In the genomic region with DNA sequence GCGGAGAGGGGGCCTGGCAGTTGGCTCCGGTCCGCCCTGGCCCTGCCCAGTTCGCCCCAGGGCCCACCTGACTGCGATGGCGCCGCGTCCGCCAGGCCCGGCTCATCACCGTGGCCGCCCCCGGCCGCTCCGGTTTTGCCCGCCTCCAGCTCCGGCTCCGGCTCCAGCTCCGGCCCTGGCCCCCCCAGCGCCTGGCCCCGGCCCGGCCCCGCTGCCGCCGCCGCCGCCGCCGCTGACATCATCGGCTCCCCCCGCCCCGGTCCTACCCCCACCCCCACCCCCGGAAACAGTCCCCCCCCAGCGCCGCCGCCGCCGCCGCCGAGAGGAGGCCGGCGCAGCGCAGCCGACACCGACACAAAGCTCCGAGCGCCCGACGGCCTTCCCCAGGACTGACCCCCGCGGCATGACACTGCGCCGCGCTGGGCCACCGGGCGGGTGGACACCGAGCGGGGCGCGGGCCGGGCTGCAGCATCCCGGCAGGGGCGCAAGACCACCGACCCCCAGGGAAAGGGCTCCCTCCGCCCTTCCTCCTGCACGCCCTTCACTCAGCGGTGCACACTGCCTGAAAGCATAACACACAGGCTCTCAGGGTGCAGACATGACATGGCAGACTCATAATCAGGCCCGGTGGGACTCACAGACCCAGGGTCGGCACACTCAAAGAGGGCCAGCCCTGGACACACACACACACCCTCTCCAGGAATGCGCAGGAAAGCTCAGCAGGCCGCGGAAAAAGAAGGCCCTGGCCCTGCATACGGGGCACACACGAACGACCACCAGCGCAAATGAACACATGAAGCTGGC, we compare ENCODE assay signal across 8 cellular contexts. TPM values are rescaled to one million over a fixed set of nuclear protein-coding genes. Genes with fewer than 3 reads are reported as not detected.
A peak's percentile ranks its signal among the peaks of the same experiment; 100 is the strongest.
DNase-seq lines count a peak whose midpoint lies in the region; ATAC-seq and TF ChIP-seq lines count a peak whose summit lies in the region.

A gene with protein sequence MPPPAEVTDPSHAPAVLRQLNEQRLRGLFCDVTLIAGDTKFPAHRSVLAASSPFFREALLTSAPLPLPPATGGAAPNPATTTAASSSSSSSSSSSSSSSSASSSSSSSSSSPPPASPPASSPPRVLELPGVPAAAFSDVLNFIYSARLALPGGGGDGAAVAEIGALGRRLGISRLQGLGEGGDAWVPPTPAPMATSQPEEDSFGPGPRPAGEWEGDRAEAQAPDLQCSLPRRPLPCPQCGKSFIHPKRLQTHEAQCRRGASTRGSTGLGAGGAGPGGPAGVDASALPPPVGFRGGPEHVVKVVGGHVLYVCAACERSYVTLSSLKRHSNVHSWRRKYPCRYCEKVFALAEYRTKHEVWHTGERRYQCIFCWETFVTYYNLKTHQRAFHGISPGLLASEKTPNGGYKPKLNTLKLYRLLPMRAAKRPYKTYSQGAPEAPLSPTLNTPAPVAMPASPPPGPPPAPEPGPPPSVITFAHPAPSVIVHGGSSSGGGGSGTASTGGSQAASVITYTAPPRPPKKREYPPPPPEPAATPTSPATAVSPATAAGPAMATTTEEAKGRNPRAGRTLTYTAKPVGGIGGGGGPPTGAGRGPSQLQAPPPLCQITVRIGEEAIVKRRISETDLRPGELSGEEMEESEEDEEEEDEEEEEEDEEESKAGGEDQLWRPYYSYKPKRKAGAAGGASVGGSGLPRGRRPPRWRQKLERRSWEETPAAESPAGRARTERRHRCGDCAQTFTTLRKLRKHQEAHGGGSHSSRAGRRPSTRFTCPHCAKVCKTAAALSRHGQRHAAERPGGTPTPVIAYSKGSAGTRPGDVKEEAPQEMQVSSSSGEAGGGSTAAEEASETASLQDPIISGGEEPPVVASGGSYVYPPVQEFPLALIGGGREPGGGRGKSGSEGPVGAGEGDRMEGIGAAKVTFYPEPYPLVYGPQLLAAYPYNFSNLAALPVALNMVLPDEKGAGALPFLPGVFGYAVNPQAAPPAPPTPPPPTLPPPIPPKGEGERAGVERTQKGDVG (minus strand): TSS at position 243 of the 804 bp plus-strand sequence. CDS start 12,830 bp downstream, outside the sequence.

- peak within 1 kb of the TSS; percentile 68 for H3K4me3 ChIP-seq in MM.1S (ENCODE audit: low read length)
- peak within 1 kb of the TSS; percentile 84 for H3K4me3 ChIP-seq in endodermal cell (ENCODE audit: low read length)

- peak within 1 kb of the TSS; percentile 96 for H3K4me2 ChIP-seq in MM.1S (ENCODE audit: low read depth, low read length)

- H3F3A ChIP-seq in MM.1S (ENCODE audit: insufficient read depth, low read length): 0 out of 2 replicates have a peak, but pooled peaks cover 5% of the 10 kb centered on the region

- H3K36me3 Mint-ChIP-seq in endodermal cell (ENCODE audit: low read depth) (peaks cover 4% of the 10 kb centered on the region), memory B cell (no peaks in the 10 kb centered on the region)

- H3K27ac Mint-ChIP-seq in endodermal cell (peak within 1 kb of the TSS; percentile 99), memory B cell (peak within 1 kb of the TSS; percentile 93)

- H3K4me1 Mint-ChIP-seq in endodermal cell: peaks cover 48% of the 10 kb centered on the region
- H3K4me1 Mint-ChIP-seq in memory B cell: peaks cover 55% of the 10 kb centered on the region

- no peaks in the 10 kb centered on the region for H3K27me3 ChIP-seq in MM.1S (replicated peaks; ENCODE audit: insufficient read depth, low read length)
- no peaks in the 10 kb centered on the region for H3K27me3 ChIP-seq in endodermal cell (ENCODE audit: control insufficient read depth, insufficient read depth, low read length, poor library complexity, severe bottlenecking)

- H3K36me3 ChIP-seq in MM.1S (replicated peaks; ENCODE audit: insufficient read depth, low read length): no peaks in the 10 kb centered on the region
- H3K36me3 ChIP-seq in endodermal cell (ENCODE audit: control insufficient read depth, insufficient read depth, low read length): no peaks in the 10 kb centered on the region

- H4K20me1 ChIP-seq in MM.1S (ENCODE audit: insufficient read depth, low read length): no peaks in the 10 kb centered on the region

- H3K4me1 ChIP-seq in MM.1S (ENCODE audit: low read length) (no peaks in the 10 kb centered on the region), endodermal cell (ENCODE audit: control insufficient read depth, insufficient read depth, low read length) (peaks cover 15% of the 10 kb centered on the region)

- no peaks in the 10 kb centered on the region for H3K9me2 ChIP-seq in MM.1S (replicated peaks; ENCODE audit: insufficient read depth, low read length)

- H3K79me2 ChIP-seq in MM.1S (ENCODE audit: low read length): peaks cover 7% of the 10 kb centered on the region; the same call in 1 of the 2 replicates

- ATAC-seq in memory B cell (ENCODE audit: low read depth): peak; percentile 11
- ATAC-seq in GM21367 (IDR thresholded peaks at IDR 0.05; ENCODE audit: unreplicated experiment): no peak

- H3K9ac ChIP-seq in MM.1S (ENCODE audit: low read length): peak within 1 kb of the TSS; percentile 55; the same call in 1 of the 2 replicates
- H3K9ac ChIP-seq in endodermal cell (ENCODE audit: extremely low read depth, low read length, poor library complexity, severe bottlenecking): peak within 1 kb of the TSS; percentile 76

- H3K9me3 Mint-ChIP-seq in endodermal cell (no peaks in the 10 kb centered on the region), memory B cell (no peaks in the 10 kb centered on the region)

- TF ChIP-seq CTCF in MM.1S (IDR thresholded peaks at IDR 0.05; ENCODE audit: low read length) (no peak), endodermal cell (conservative IDR thresholded peaks at IDR 0.05) (peak; percentile 23)

- in situ Hi-C loops in G401 (cut with HindIII; ENCODE audit: low sequenced_read_pairs): loop anchor here (25.0 kb wide), 1 partner anchor 92 kb away; a partner anchor contains a TSS

- H3K4me3 Mint-ChIP-seq in endodermal cell: peak within 1 kb of the TSS; percentile 88
- H3K4me3 Mint-ChIP-seq in memory B cell: peak within 1 kb of the TSS; percentile 91

- no peaks in the 10 kb centered on the region for H3K9me3 ChIP-seq in MM.1S (replicated peaks; ENCODE audit: insufficient read depth, low read length)
- no peaks in the 10 kb centered on the region for H3K9me3 ChIP-seq in endodermal cell (ENCODE audit: control insufficient read depth, low read length)

- no peaks in the 10 kb centered on the region for H3K27me3 Mint-ChIP-seq in endodermal cell (ENCODE audit: insufficient read depth)
- no peaks in the 10 kb centered on the region for H3K27me3 Mint-ChIP-seq in memory B cell

- peak within 1 kb of the TSS; percentile 85 for H2AFZ ChIP-seq in MM.1S (ENCODE audit: low read length)

- peak; percentile 65 for DNase-seq in G401 (ENCODE audit: low spot score)
- peak; percentile 42 for DNase-seq in MM.1S
- peak in 2 of 3 experiments; percentile 23 to 40 for DNase-seq in activated CD8-positive, alpha-beta memory T cell treated with anti-CD3 and anti-CD28 coated beads for 48 hours (ENCODE audit: low read depth in 2 of 3, low spot score in 2 of 3)
- DNase-seq in endodermal cell: peak; percentile 84
- DNase-seq in memory B cell (ENCODE audit: low spot score in 2 of 2): peak; percentile 53 to 66
- peak; percentile 52 to 53 for DNase-seq in stimulated activated CD8-positive, alpha-beta memory T cell treated with anti-CD3 and anti-CD28 coated beads, Interleukin-2, amount 100 ng/mL, for 1 hour (ENCODE audit: low read depth in 2 of 2)
- DNase-seq in pons (ENCODE audit: low spot score): no peak

- H3K27ac ChIP-seq in MM.1S (ENCODE audit: low read length): no peak within 1 kb of the TSS
- H3K27ac ChIP-seq in endodermal cell (ENCODE audit: low read depth, low read length): peak within 1 kb of the TSS; percentile 79

- WGBS in endodermal cell (ENCODE audit: insufficient coverage in 1 of 2, insufficient read length in 1 of 2), 2 experiments: 5 to 7% methylated on average over 5 to 61 of the region's 76 CpGs

RNA-seq across cellular contexts. Expression of the gene that starts here (rescaled TPM):
- total RNA-seq in G401 (2014; rRNA removed; shearing (Covaris generic)): 4.1 and 4.4 TPM in 2 replicates
- 10 to 100 TPM; 18.8 to 25.5 TPM for total RNA-seq in endodermal cell
- 13.0 TPM for polyA plus RNA-seq in endodermal cell (2013, experiment 1 of 2)
- polyA plus RNA-seq in endodermal cell (2013, experiment 2 of 2): 12.7 TPM
